In genomic region chr19:14472202-14472961, GRCh38 we compare ENCODE assay signal across 1 cellular context.
TF ChIP-seq lines count a peak whose summit lies in the region.

No MANE protein-coding gene starts in this region.

TF ChIP-seq in HEK293, 187 proteins besides CTCF, POLR2A, EP300 and RAD21 (continued from another document):
- TF ChIP-seq, protein P1, sequence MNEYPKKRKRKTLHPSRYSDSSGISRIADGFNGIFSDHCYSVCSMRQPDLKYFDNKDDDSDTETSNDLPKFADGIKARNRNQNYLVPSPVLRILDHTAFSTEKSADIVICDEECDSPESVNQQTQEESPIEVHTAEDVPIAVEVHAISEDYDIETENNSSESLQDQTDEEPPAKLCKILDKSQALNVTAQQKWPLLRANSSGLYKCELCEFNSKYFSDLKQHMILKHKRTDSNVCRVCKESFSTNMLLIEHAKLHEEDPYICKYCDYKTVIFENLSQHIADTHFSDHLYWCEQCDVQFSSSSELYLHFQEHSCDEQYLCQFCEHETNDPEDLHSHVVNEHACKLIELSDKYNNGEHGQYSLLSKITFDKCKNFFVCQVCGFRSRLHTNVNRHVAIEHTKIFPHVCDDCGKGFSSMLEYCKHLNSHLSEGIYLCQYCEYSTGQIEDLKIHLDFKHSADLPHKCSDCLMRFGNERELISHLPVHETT (tag by site-specific recombination; IDR thresholded peaks at IDR 0.05) = no peak
- TF ChIP-seq ZNF707 (tag by site-specific recombination; IDR thresholded peaks at IDR 0.05) (no peak), ZNF624 (tag by site-specific recombination; IDR thresholded peaks at IDR 0.05) (no peak)
- TF ChIP-seq, protein P2, sequence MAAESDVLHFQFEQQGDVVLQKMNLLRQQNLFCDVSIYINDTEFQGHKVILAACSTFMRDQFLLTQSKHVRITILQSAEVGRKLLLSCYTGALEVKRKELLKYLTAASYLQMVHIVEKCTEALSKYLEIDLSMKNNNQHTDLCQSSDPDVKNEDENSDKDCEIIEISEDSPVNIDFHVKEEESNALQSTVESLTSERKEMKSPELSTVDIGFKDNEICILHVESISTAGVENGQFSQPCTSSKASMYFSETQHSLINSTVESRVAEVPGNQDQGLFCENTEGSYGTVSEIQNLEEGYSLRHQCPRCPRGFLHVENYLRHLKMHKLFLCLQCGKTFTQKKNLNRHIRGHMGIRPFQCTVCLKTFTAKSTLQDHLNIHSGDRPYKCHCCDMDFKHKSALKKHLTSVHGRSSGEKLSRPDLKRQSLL (tag by site-specific recombination; IDR thresholded peaks at IDR 0.05) = peak; percentile 87; the same call in 1 of the 2 replicates
- TF ChIP-seq, protein P3, sequence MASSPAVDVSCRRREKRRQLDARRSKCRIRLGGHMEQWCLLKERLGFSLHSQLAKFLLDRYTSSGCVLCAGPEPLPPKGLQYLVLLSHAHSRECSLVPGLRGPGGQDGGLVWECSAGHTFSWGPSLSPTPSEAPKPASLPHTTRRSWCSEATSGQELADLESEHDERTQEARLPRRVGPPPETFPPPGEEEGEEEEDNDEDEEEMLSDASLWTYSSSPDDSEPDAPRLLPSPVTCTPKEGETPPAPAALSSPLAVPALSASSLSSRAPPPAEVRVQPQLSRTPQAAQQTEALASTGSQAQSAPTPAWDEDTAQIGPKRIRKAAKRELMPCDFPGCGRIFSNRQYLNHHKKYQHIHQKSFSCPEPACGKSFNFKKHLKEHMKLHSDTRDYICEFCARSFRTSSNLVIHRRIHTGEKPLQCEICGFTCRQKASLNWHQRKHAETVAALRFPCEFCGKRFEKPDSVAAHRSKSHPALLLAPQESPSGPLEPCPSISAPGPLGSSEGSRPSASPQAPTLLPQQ (tag by site-specific recombination; IDR thresholded peaks at IDR 0.05) = 0 out of 2 replicates have a peak, but pooled peaks have one; percentile 32
